9 cellular contexts compared by ENCODE assay signal in the genomic region with DNA sequence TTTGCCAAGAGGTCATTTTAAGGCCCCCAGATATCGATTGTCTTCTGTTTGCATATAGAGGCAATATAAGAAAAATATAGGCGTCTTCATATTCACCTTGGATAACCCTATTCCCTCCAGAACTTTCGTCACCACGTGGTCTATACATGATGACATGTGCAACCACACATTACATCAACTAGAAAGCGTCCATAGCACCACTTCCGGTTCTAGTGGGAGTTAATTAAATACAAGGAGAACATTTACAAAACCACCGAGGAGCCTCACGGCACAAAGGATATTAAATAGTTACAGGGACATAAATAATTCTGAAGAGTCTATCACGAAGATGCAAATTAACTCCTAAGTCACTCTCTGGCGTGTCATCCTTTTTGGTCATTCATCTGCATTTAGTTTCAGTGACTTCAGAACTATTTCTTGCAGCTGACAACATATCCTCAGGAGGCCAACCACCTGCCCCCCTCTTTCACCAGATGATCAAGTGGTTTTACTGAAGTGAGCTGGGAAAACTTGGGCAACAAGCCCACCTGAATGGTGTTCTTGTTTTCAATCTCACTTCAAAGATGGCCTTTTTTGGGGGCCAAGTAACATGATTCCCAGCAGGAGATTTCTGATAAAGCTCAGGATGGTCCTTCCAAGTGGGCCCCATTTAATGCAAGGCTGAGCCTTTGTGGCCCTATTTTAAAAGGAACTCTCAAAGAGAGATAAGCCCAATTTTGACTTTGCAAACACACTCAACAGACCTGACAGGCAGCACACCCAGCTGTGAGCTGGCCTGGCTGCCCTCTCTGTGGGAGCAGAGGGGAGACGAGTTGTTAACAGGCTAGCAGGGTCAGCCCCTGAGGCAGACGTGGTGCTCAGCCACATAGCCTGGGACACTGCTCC. TPM values are rescaled to one million over a fixed set of nuclear protein-coding genes. Genes with fewer than 3 reads are reported as not detected.
DNase-seq lines count a peak whose midpoint lies in the region; ATAC-seq lines count a peak whose summit lies in the region.
"Had no signal": no experiment of that assay in that cellular context is flagged by ENCODE, and none has a peak within 500 bp of the region (broad histone marks: within the 10 kb centered on the region; RNA-seq: fewer than 3 reads in every experiment).

No MANE protein-coding gene starts in this region.

- H3K4ac ChIP-seq in mesendoderm (ENCODE audit: low read depth, low read length), result no peak overlapping the region

- no peak overlapping the region for H3K4me3 ChIP-seq in BLaER1 treated with 17β-estradiol and CSF1 and Interleukin-3, amounts not matched to agents 10 nM and 100 nM
- no peak overlapping the region for H3K4me3 ChIP-seq in mesendoderm (ENCODE audit: low read length)

- H3K36me3 Mint-ChIP-seq in stimulated activated effector memory CD8-positive, alpha-beta T cell treated with anti-CD3 and anti-CD28 coated beads, Interleukin-12 subunit alpha, Interleukin-12 subunit beta, amount 100 ng/mL, for 72 hours, result no peaks in the 10 kb centered on the region

- no peak overlapping the region for H2AK5ac ChIP-seq in mesendoderm (ENCODE audit: low read length)

- no peaks in the 10 kb centered on the region for H3K79me2 ChIP-seq in mesendoderm (ENCODE audit: control insufficient read depth, insufficient read depth, low read length)

- WGBS in mesendoderm (ENCODE audit: extremely low coverage, insufficient coverage, low lambda C conversion rate), result no CpG with 5 or more reads among the region's 12 CpGs

- peak; percentile 42 for DNase-seq in HK-2 (ENCODE audit: unreplicated experiment)
- peak; percentile 81 for DNase-seq in amniotic epithelial cell (ENCODE audit: low read depth)
- DNase-seq in mesendoderm, result peak; percentile 66
- DNase-seq in stimulated activated effector memory CD8-positive, alpha-beta T cell treated with anti-CD3 and anti-CD28 coated beads, Interleukin-12 subunit alpha, Interleukin-12 subunit beta, amount 100 ng/mL, for 72 hours (ENCODE audit: low spot score in 2 of 2), result no peak
- no peak for DNase-seq in substantia nigra (lab: John Stamatoyannopoulos, UW)
- no peak for DNase-seq in SW 1271 (lab: John Stamatoyannopoulos, UW)
- DNase-seq: stimulated activated naive CD4-positive, alpha-beta T cell had no signal

- no peak overlapping the region for H3K4me3 Mint-ChIP-seq in stimulated activated effector memory CD8-positive, alpha-beta T cell treated with anti-CD3 and anti-CD28 coated beads, Interleukin-12 subunit alpha, Interleukin-12 subunit beta, amount 100 ng/mL, for 72 hours

- H3K4me1 Mint-ChIP-seq in stimulated activated effector memory CD8-positive, alpha-beta T cell treated with anti-CD3 and anti-CD28 coated beads, Interleukin-12 subunit alpha, Interleukin-12 subunit beta, amount 100 ng/mL, for 72 hours, result no peaks in the 10 kb centered on the region

- H3K56ac ChIP-seq in mesendoderm (ENCODE audit: low read length), result no peak overlapping the region

- no peak overlapping the region for H3K9ac ChIP-seq in BLaER1 treated with 17β-estradiol and CSF1 and Interleukin-3, amounts not matched to agents 10 nM and 100 nM
- H3K9ac ChIP-seq in mesendoderm (ENCODE audit: low read length), result no peak overlapping the region

- no peaks in the 10 kb centered on the region for H3K27me3 ChIP-seq in BLaER1 treated with 17β-estradiol and CSF1 and Interleukin-3, amounts not matched to agents 10 nM and 100 nM
- no peaks in the 10 kb centered on the region for H3K27me3 ChIP-seq in mesendoderm (ENCODE audit: insufficient read depth, low read length, poor library complexity)

- H3K27ac ChIP-seq in BLaER1 treated with 17β-estradiol and CSF1 and Interleukin-3, amounts not matched to agents 10 nM and 100 nM, result peak overlapping the region in 6 of 11 experiments; percentile 2 to 57 (median 30); a peak in 8 of 22 replicates
- H3K27ac ChIP-seq in mesendoderm (ENCODE audit: low read depth, low read length), result peak overlapping the region; percentile 15
- no peak overlapping the region for H3K27ac ChIP-seq in substantia nigra (ENCODE audit: low read depth, low read length, poor library complexity, severe bottlenecking)

- peaks cover 16 to 36% (median 32%) of the 10 kb centered on the region in 10 experiments for H3K4me1 ChIP-seq in BLaER1 treated with 17β-estradiol and CSF1 and Interleukin-3, amounts not matched to agents 10 nM and 100 nM
- H3K4me1 ChIP-seq in mesendoderm (ENCODE audit: control insufficient read depth, low read depth, low read length), result peaks cover 24% of the 10 kb centered on the region

- H4K8ac ChIP-seq in mesendoderm (ENCODE audit: low read depth, low read length), result no peak overlapping the region

- no peak overlapping the region for H3K18ac ChIP-seq in mesendoderm (ENCODE audit: low read length)

- no peak overlapping the region for H3K23ac ChIP-seq in mesendoderm (ENCODE audit: low read length)

- no peak overlapping the region for H2BK15ac ChIP-seq in mesendoderm (replicated peaks; ENCODE audit: low read depth)

- H4K20me1 ChIP-seq in BLaER1 treated with 17β-estradiol and CSF1 and Interleukin-3, amounts not matched to agents 10 nM and 100 nM, result peaks cover 0 to 18% (median 9%) of the 10 kb centered on the region in 11 experiments; a peak in 12 of 22 replicates

- ATAC-seq in stimulated activated effector memory CD8-positive, alpha-beta T cell treated with anti-CD3 and anti-CD28 coated beads, Interleukin-12 subunit alpha, Interleukin-12 subunit beta, amount 100 ng/mL, for 72 hours, result no peak
- no peak for ATAC-seq in GM18867 (IDR thresholded peaks at IDR 0.05; ENCODE audit: unreplicated experiment)

- H3K9me3 ChIP-seq in BLaER1 treated with 17β-estradiol and CSF1 and Interleukin-3, amounts not matched to agents 10 nM and 100 nM (replicated peaks in 1 of 11), result no peaks in the 10 kb centered on the region

- H3K4me2 ChIP-seq in BLaER1 treated with 17β-estradiol and CSF1 and Interleukin-3, amounts not matched to agents 10 nM and 100 nM, result peak overlapping the region; percentile 2 to 62 (median 32); a peak in 19 of 22 replicates
- H3K4me2 ChIP-seq in mesendoderm (ENCODE audit: low read length), result no peak overlapping the region

- peaks cover 2 to 43% (median 12%) of the 10 kb centered on the region in 11 experiments; a peak in 17 of 22 replicates for H3K36me3 ChIP-seq in BLaER1 treated with 17β-estradiol and CSF1 and Interleukin-3, amounts not matched to agents 10 nM and 100 nM
- H3K36me3 ChIP-seq in mesendoderm (ENCODE audit: control insufficient read depth, insufficient read depth, low read length), result no peaks in the 10 kb centered on the region

- H2BK120ac ChIP-seq in mesendoderm (ENCODE audit: low read depth, low read length), result no peak overlapping the region

- no peak overlapping the region for H4K5ac ChIP-seq in mesendoderm (ENCODE audit: low read length)

- no peak overlapping the region for H3K27ac Mint-ChIP-seq in stimulated activated effector memory CD8-positive, alpha-beta T cell treated with anti-CD3 and anti-CD28 coated beads, Interleukin-12 subunit alpha, Interleukin-12 subunit beta, amount 100 ng/mL, for 72 hours

- H3K9me3 Mint-ChIP-seq in stimulated activated effector memory CD8-positive, alpha-beta T cell treated with anti-CD3 and anti-CD28 coated beads, Interleukin-12 subunit alpha, Interleukin-12 subunit beta, amount 100 ng/mL, for 72 hours, result no peaks in the 10 kb centered on the region

- no peak overlapping the region for H2BK5ac ChIP-seq in mesendoderm (ENCODE audit: low read length)

- H3K79me1 ChIP-seq in mesendoderm (ENCODE audit: low read length), result no peaks in the 10 kb centered on the region

RNA-seq across cellular contexts. Expression of gene CMTM3, which starts 15.3 kb away (rescaled TPM):
- 49.4 TPM for polyA plus RNA-seq in mesendoderm (2013, experiment 1 of 2)
- polyA plus RNA-seq in mesendoderm (2013, experiment 2 of 2), result 49.0 TPM

RNA-seq across cellular contexts. Expression of gene CMTM2, which starts 40.5 kb away (rescaled TPM):
- not detected for polyA plus RNA-seq in mesendoderm (2013, experiment 1 of 2)
- not detected for polyA plus RNA-seq in mesendoderm (2013, experiment 2 of 2)

RNA-seq across cellular contexts. Expression of gene CMTM1, which starts 53.5 kb away (rescaled TPM):
- 0.53 TPM for polyA plus RNA-seq in mesendoderm (2013, experiment 1 of 2)
- polyA plus RNA-seq in mesendoderm (2013, experiment 2 of 2), result 0.46 TPM

Comparison
In these comparisons a context has a peak if more than half of its experiments do, and no peak if none do; other contexts are left out.
1. DNase-seq: peak in HK-2 (single experiment), amniotic epithelial cell (single experiment) and mesendoderm (single experiment); none in stimulated activated effector memory CD8-positive, alpha-beta T cell treated with anti-CD3 and anti-CD28 coated beads, Interleukin-12 subunit alpha, Interleukin-12 subunit beta, amount 100 ng/mL, for 72 hours (0 of 2), substantia nigra (0 of 49) and SW 1271 (0 of 2).